Comparison of ENCODE assay signal across 15 cellular contexts in genomic region chr2:134408386-134408785, GRCh38.
DNase-seq lines count a peak whose midpoint lies in the region; ATAC-seq and TF ChIP-seq lines count a peak whose summit lies in the region.
"Had no signal": no experiment of that assay in that cellular context is flagged by ENCODE, and none has a peak within 500 bp of the region (broad histone marks: within the 10 kb centered on the region; RNA-seq: fewer than 3 reads in every experiment).

No MANE protein-coding gene starts in this region.

- H3K27ac ChIP-seq in OCI-LY7 (ENCODE audit: low read depth, low read length, poor library complexity, severe bottlenecking) = peak overlapping the region; percentile 99
- H3K27ac ChIP-seq: gastroesophageal sphincter, ovary, PC-9, thyroid gland had no signal

- peak overlapping the region; percentile 81 for H3K4me2 ChIP-seq in OCI-LY7 (ENCODE audit: low read length)
- H3K4me2 ChIP-seq: PC-9 had no signal

- no peaks in the 10 kb centered on the region for H4K20me1 ChIP-seq in OCI-LY7 (ENCODE audit: insufficient read depth, low read length)

- TF ChIP-seq CTCF in OCI-LY7 (conservative IDR thresholded peaks at IDR 0.05; ENCODE audit: low read length) = no peak

- H3K79me2 ChIP-seq in OCI-LY7 (ENCODE audit: insufficient read depth, low read depth, low read length) = peaks cover 16% of the 10 kb centered on the region; the same call in 1 of the 2 replicates

- peaks cover 74% of the 10 kb centered on the region for H3K4me1 ChIP-seq in OCI-LY7 (ENCODE audit: insufficient read depth, low read length, poor library complexity, severe bottlenecking)

- no TSS peak for BruUV-seq in OCI-LY7 (replicated peaks; lab: Mats Ljungman, UMichigan)

- peak overlapping the region; percentile 14 for H3K4me3 ChIP-seq in OCI-LY7 (ENCODE audit: low read depth, low read length, poor library complexity, severe bottlenecking)
- H3K4me3 ChIP-seq: gastroesophageal sphincter, ovary, PC-9, thyroid gland had no signal

- CTCF ChIA-PET in OCI-LY7 (lab: Charles Lee; ENCODE audit: unreplicated experiment) = no interaction called here

- intact Hi-C loops in OCI-LY7 (cut with micrococcal nuclease; ENCODE audit: unreplicated experiment) = no loop called here

- ATAC-seq in HG02981 (IDR thresholded peaks at IDR 0.05; ENCODE audit: unreplicated experiment) (no peak), HG02938 (IDR thresholded peaks at IDR 0.05; ENCODE audit: unreplicated experiment) (no peak), GM18519 (IDR thresholded peaks at IDR 0.05; ENCODE audit: low FRiP score, unreplicated experiment) (no peak)
- ATAC-seq: gastroesophageal sphincter had no signal

- POLR2A ChIA-PET in OCI-LY7 (lab: Charles Lee) = interaction anchor here (0.7 to 1.9 kb wide), 4 partner anchors 10 to 166 kb away, joined by 3 to 4 read pairs (median 4); no protein-coding TSS in a partner anchor

- H2AFZ ChIP-seq in OCI-LY7 (ENCODE audit: low read length) = no peak overlapping the region
- H2AFZ ChIP-seq: PC-9 had no signal

- no peaks in the 10 kb centered on the region for H3K9me3 ChIP-seq in OCI-LY7 (ENCODE audit: low read length)
- H3K9me3 ChIP-seq: gastroesophageal sphincter, ovary, thyroid gland had no signal

- peaks cover 56% of the 10 kb centered on the region for H3K36me3 ChIP-seq in OCI-LY7 (ENCODE audit: insufficient read depth, low read length)
- H3K36me3 ChIP-seq: ovary, thyroid gland had no signal

- DNase-seq in A172 (ENCODE audit: low spot score) = peak; percentile 35
- DNase-seq in EL = peak; percentile 71
- peak; percentile 55 for DNase-seq in OCI-LY7 (ENCODE audit: low spot score)
- peak; percentile 36 for DNase-seq in fibroblast of peridontal ligament (ENCODE audit: extremely low read depth)
- no peak for DNase-seq in NCI-H128 (lab: John Stamatoyannopoulos, UW; ENCODE audit: unreplicated experiment)
- DNase-seq: aorta, NCI-H1105 treated with DMSO at 0.1 percent for 48 hours, NCI-H345, ovary, PC-9, thyroid gland had no signal

- H3K9me2 ChIP-seq in OCI-LY7 (ENCODE audit: insufficient read depth, low read length) = no peaks in the 10 kb centered on the region
